Comparison of ENCODE assay signal across 21 cellular contexts in genomic region chr3:148150141-148150540, GRCh38.
"Had no signal": no experiment of that assay in that cellular context is flagged by ENCODE, and none has a peak within 500 bp of the region (broad histone marks: within the 10 kb centered on the region; RNA-seq: fewer than 3 reads in every experiment).

No MANE protein-coding gene starts in this region.

- H3K36me3 ChIP-seq: colonic mucosa, esophagus squamous epithelium, left lung, neutrophil, pancreas, right lobe of liver, thoracic aorta, vagina had no signal

- DNase-seq: colonic mucosa; effector CD8-positive, alpha-beta T cell; erythroblast; esophagus squamous epithelium; hypothalamus; kidney; left lung; mesenchymal stem cell; mucosa of descending colon; naive B cell; pancreas; right lobe of liver; small intestine; stimulated activated CD4-positive, alpha-beta T cell treated with anti-CD3 and anti-CD28 coated beads, Interleukin-15, amount 100 ng/mL, for 24 hours; stimulated activated CD4-positive, alpha-beta T cell treated with anti-CD3 and anti-CD28 coated beads, Interleukin-2, amount 100 ng/mL, for 48 hours; stimulated activated naive B cell treated with anti-CD40 and anti-IgM and Interleukin-4, amounts not matched to agents 10 μg/mL and 1 μg/mL and 100 μg/mL, for 72 hours; trophoblast cell had no signal

- H3K9me3 ChIP-seq: colonic mucosa, esophagus squamous epithelium, left lung, mucosa of descending colon, neutrophil, pancreas, right lobe of liver, thoracic aorta, vagina had no signal

- H3K4me3 ChIP-seq: colonic mucosa, esophagus squamous epithelium, left lung, mucosa of descending colon, pancreas, right lobe of liver, thoracic aorta, vagina had no signal

- H3K27ac ChIP-seq: colonic mucosa, esophagus squamous epithelium, left lung, neutrophil, pancreas, right lobe of liver, thoracic aorta, vagina had no signal

- H3K4me1 ChIP-seq: colonic mucosa, esophagus squamous epithelium, pancreas, right lobe of liver, vagina had no signal

- H3K27me3 ChIP-seq: colonic mucosa, esophagus squamous epithelium, left lung, neutrophil, pancreas, right lobe of liver, vagina had no signal

- ATAC-seq: left lung; mucosa of descending colon; natural killer cell treated with Interleukin-12 subunit alpha and Interleukin-12 subunit beta and Interleukin-15 and Interleukin-18, amount 100 ng/mL, for 72 hours; pancreas; right lobe of liver; stimulated activated naive B cell treated with anti-CD40 and anti-IgM and Interleukin-4, amounts not matched to agents 10 μg/mL and 1 μg/mL and 100 μg/mL, for 72 hours had no signal
